In the genomic region with DNA sequence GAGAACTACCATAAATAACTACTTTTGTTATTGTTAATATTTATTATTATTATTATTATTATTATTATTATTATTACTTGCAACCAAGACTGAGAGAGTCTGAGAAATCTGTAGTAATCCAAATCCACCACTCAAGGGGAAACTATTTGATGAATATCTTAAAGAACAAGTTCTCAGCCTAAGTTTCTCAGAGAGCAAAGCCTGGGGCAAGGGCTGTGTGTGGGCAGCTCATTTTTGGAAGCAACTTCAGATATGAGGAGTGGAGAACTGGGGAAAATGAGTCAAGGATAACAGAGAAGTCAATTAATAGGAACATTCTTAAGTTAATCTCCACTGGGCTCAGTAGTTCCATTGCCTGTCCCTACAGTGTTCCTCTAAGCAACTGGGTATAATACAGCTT, we compare ENCODE assay signal across 10 cellular contexts. TPM values are rescaled to one million over a fixed set of nuclear protein-coding genes. Genes with fewer than 3 reads are reported as not detected.
"Had no signal": no experiment of that assay in that cellular context is flagged by ENCODE, and none has a peak within 500 bp of the region (broad histone marks: within the 10 kb centered on the region; RNA-seq: fewer than 3 reads in every experiment).

No MANE protein-coding gene starts in this region.

- DNase-seq: IMR-90, KBM-7, KG1 had no signal

- H3K27ac ChIP-seq: HL-60 had no signal

- H3K4me3 ChIP-seq: K562 had no signal

- FAIRE-seq: HepG2, HTR-8/SVneo, K562 had no signal

- ATAC-seq: HepG2, K562 had no signal

RNA-seq across cellular contexts. Expression of gene KCNJ16, which starts 57.1 kb away (rescaled TPM):
- total RNA-seq: HepG2, HT-29, HT1080, IMR-90 had no signal
- polyA plus RNA-seq: HepG2, IgD-negative memory B cell, IMR-90 had no signal
